Comparison of ENCODE assay signal across 2 cellular contexts in the genomic region with DNA sequence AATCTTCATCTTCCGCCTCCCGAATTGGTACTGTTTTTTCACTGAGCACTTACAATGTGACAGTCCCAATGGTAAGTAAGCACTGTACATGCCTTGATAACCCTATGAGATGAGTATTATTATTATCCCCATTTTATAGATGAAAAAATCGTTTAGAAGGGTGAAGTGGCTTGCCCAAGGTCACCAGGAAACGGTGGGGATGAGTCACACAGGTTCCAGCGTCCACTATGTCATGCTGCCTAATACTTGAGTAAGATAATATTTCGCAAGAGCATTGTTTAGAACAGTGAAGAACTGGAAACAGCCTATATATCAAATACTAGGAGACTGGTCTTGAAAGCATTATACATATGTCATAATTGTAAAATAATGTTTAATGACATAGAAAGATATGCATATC.
TF ChIP-seq lines count a peak whose summit lies in the region.

No MANE protein-coding gene starts in this region.

TF ChIP-seq in HCT116, 20 proteins besides CTCF, POLR2A, EP300 and RAD21:
- TF ChIP-seq, protein P1, sequence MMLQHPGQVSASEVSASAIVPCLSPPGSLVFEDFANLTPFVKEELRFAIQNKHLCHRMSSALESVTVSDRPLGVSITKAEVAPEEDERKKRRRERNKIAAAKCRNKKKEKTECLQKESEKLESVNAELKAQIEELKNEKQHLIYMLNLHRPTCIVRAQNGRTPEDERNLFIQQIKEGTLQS (IDR thresholded peaks at IDR 0.05), result no peak
- TF ChIP-seq SRF (IDR thresholded peaks at IDR 0.05; ENCODE audit: low read depth) (no peak), JUND (IDR thresholded peaks at IDR 0.05) (peak; percentile 49), SP1 (IDR thresholded peaks at IDR 0.05; ENCODE audit: low read depth) (peak; percentile 31), FOSL1 (IDR thresholded peaks at IDR 0.05; ENCODE audit: low read depth) (peak; percentile 72), CEBPB (IDR thresholded peaks at IDR 0.05; ENCODE audit: low read depth) (peak; percentile 97)
- TF ChIP-seq, protein P2, sequence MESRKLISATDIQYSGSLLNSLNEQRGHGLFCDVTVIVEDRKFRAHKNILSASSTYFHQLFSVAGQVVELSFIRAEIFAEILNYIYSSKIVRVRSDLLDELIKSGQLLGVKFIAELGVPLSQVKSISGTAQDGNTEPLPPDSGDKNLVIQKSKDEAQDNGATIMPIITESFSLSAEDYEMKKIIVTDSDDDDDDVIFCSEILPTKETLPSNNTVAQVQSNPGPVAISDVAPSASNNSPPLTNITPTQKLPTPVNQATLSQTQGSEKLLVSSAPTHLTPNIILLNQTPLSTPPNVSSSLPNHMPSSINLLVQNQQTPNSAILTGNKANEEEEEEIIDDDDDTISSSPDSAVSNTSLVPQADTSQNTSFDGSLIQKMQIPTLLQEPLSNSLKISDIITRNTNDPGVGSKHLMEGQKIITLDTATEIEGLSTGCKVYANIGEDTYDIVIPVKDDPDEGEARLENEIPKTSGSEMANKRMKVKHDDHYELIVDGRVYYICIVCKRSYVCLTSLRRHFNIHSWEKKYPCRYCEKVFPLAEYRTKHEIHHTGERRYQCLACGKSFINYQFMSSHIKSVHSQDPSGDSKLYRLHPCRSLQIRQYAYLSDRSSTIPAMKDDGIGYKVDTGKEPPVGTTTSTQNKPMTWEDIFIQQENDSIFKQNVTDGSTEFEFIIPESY (IDR thresholded peaks at IDR 0.05; ENCODE audit: extremely low read depth, insufficient replicate concordance, low read length), result no peak

TF ChIP-seq in endothelial cell of umbilical vein, 7 proteins besides CTCF, POLR2A, EP300 and RAD21:
- TF ChIP-seq JUN (IDR thresholded peaks at IDR 0.05; ENCODE audit: borderline replicate concordance, insufficient read depth, insufficient read length, low read depth), result no peak
- peak; percentile 20 for TF ChIP-seq FOS (IDR thresholded peaks at IDR 0.05; ENCODE audit: borderline replicate concordance, insufficient read depth, low read length)
